In the genomic region with DNA sequence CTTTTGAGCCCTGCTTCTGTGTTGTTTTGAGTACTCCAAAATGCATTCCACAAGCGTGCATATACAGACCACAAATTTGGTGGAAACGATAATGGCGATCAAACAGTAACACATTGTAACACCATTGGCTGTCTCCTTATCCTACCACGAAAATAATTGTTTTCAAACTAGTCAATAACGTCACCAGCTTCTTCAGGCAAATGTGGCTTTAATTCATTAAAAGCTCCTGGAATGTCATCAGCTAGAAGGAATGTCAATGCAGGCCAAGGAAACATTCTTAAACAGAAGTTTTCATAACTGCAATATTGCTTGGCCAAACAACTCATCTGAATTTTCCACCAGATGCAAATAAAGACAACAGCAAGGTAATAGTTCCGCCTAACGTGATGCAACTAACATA, we compare ENCODE assay signal across 19 cellular contexts.
DNase-seq lines count a peak whose midpoint lies in the region; ATAC-seq, FAIRE-seq and TF ChIP-seq lines count a peak whose summit lies in the region.
"Had no signal": no experiment of that assay in that cellular context is flagged by ENCODE, and none has a peak within 500 bp of the region (broad histone marks: within the 10 kb centered on the region; RNA-seq: fewer than 3 reads in every experiment).

No MANE protein-coding gene starts in this region.

- H3K9me3 ChIP-seq in keratinocyte (ENCODE audit: control insufficient read depth, low read depth, low read length) (no peaks in the 10 kb centered on the region), right lobe of liver (no peaks in the 10 kb centered on the region)
- H3K9me3 ChIP-seq: adrenal gland, stomach had no signal

- in situ Hi-C loops in brain microvascular endothelial cell (cut with HindIII; ENCODE audit: low pct_ligation_motif_present, low sequenced_read_pairs): no loop called here

- H3K9me1 ChIP-seq in keratinocyte (ENCODE audit: control insufficient read depth, extremely low read depth, insufficient read depth, low read length): no peaks in the 10 kb centered on the region

- no peak for ATAC-seq in right lobe of liver

- dilution Hi-C loops in keratinocyte (cut with MboI; ENCODE audit: extremely low pct_ligation_motif_present, low sequenced_read_pairs): loop anchor here (10.0 kb wide), 1 partner anchor 86 kb away; the partner anchor contains the start of gene FOXE1

- intact Hi-C loops in right lobe of liver (cut with DNase I): no loop called here

- H3K27ac ChIP-seq in brain microvascular endothelial cell (no peak overlapping the region), keratinocyte (ENCODE audit: control insufficient read depth, insufficient read depth, low read length) (peak overlapping the region; percentile 19), right lobe of liver (no peak overlapping the region)
- H3K27ac ChIP-seq: adrenal gland, stomach had no signal

- TF ChIP-seq POLR2A in right lobe of liver (IDR thresholded peaks at IDR 0.05): no peak

- H3K9ac ChIP-seq in keratinocyte (ENCODE audit: control insufficient read depth, extremely low read depth, insufficient read depth, low read length): no peak overlapping the region

- peak overlapping the region; percentile 68 for H3K4me2 ChIP-seq in keratinocyte (ENCODE audit: control insufficient read depth, extremely low read depth, insufficient read depth, low read depth, low read length)

- H3K4me3 ChIP-seq in brain microvascular endothelial cell (ENCODE audit: low read depth, low read length): no peak overlapping the region
- peak overlapping the region in 1 of 3 experiments; percentile 5 for H3K4me3 ChIP-seq in keratinocyte (ENCODE audit: control insufficient read depth in 2 of 3, extremely low read depth in 1 of 3, insufficient read depth in 2 of 3, low read depth in 1 of 3, low read length in 3 of 3)
- no peak overlapping the region for H3K4me3 ChIP-seq in right lobe of liver
- H3K4me3 ChIP-seq: adrenal gland, stomach had no signal

- DNase-seq in AG20443 (ENCODE audit: low spot score) (peak; percentile 73), HS-27A (ENCODE audit: low read depth) (peak; percentile 83), brain microvascular endothelial cell (peak; percentile 30), keratinocyte (ENCODE audit: low read depth, low spot score) (no peak), NCI-H2081 treated with DMSO at 0.1 percent for 48 hours (lab: John Stamatoyannopoulos, UW) (no peak), NCI-H226 (no peak), right lobe of liver (no peak), cortex of kidney (lab: John Stamatoyannopoulos, UW) (no peak)
- DNase-seq: activated CD4-positive, alpha-beta T cell treated with anti-CD3 and anti-CD28 coated beads, Interleukin-2, amount 10 ng/mL, durations not matched to agents 24 days and 14 days; activated effector memory CD4-positive, alpha-beta T cell treated with anti-CD3 and anti-CD28 coated beads, Interleukin-2, amount 50 U/mL, for 16 hours; adrenal gland; GDM1; MM.1S; NCI-H187; NCI-H345; NK-92 treated with Interleukin-12 subunit alpha and Interleukin-12 subunit beta, amount 100 ng/mL, for 24 hours; stomach had no signal

- H3K36me3 ChIP-seq in brain microvascular endothelial cell (replicated peaks) (no peaks in the 10 kb centered on the region), keratinocyte (ENCODE audit: control insufficient read depth in 2 of 2, extremely low read depth in 1 of 2, insufficient read depth in 2 of 2, low read length in 2 of 2) (no peaks in the 10 kb centered on the region), right lobe of liver (no peaks in the 10 kb centered on the region)
- H3K36me3 ChIP-seq: adrenal gland, stomach had no signal

- H3K27me3 ChIP-seq in brain microvascular endothelial cell (replicated peaks) (no peaks in the 10 kb centered on the region), keratinocyte (ENCODE audit: control insufficient read depth, extremely low read depth, insufficient read depth, low read length) (no peaks in the 10 kb centered on the region), right lobe of liver (no peaks in the 10 kb centered on the region)

- TF ChIP-seq CTCF in brain microvascular endothelial cell (IDR thresholded peaks at IDR 0.05; ENCODE audit: low read depth, low read length, missing control alignments) (no peak), keratinocyte (optimal IDR thresholded peaks at IDR 0.05 in 1 of 3, IDR thresholded peaks at IDR 0.05 in 1 of 3, conservative IDR thresholded peaks at IDR 0.05 in 1 of 3; ENCODE audit: extremely low read depth in 1 of 3, insufficient read depth in 2 of 3, low read length in 3 of 3) (no peak), right lobe of liver (IDR thresholded peaks at IDR 0.05) (no peak)

- no peaks in the 10 kb centered on the region for H3K79me2 ChIP-seq in keratinocyte (ENCODE audit: control insufficient read depth, insufficient read depth, low read length)

- no peaks in the 10 kb centered on the region for H4K20me1 ChIP-seq in keratinocyte (ENCODE audit: control insufficient read depth, extremely low read depth, insufficient read depth, low read length)

- peaks cover 35% of the 10 kb centered on the region for H3K4me1 ChIP-seq in keratinocyte (ENCODE audit: control insufficient read depth, extremely low read depth, insufficient read depth, low read length)
- H3K4me1 ChIP-seq in right lobe of liver: no peaks in the 10 kb centered on the region
- H3K4me1 ChIP-seq: adrenal gland had no signal

- 69% methylated on average over 7 of the region's 7 CpGs for WGBS in right lobe of liver (ENCODE audit: insufficient coverage, low coverage, low lambda C conversion rate, missing lambda C conversion rate)

- no peak for FAIRE-seq in keratinocyte (lab: Jason Lieb, UNC)
- FAIRE-seq: endometrium, GM12892 had no signal

- H2AFZ ChIP-seq in keratinocyte (ENCODE audit: control insufficient read depth, low read length): no peak overlapping the region

Comparison
In these comparisons a context has a peak if more than half of its experiments do, and no peak if none do; other contexts are left out.
1. DNase-seq: peak in AG20443 (single experiment), HS-27A (single experiment) and brain microvascular endothelial cell (single experiment); none in keratinocyte (single experiment), NCI-H2081 treated with DMSO at 0.1 percent for 48 hours (single experiment), NCI-H226 (single experiment), right lobe of liver (0 of 3) and cortex of kidney (single experiment).